24 cellular contexts compared by ENCODE assay signal in genomic region chr18:34789768-34790344, GRCh38.
DNase-seq lines count a peak whose midpoint lies in the region; ATAC-seq and TF ChIP-seq lines count a peak whose summit lies in the region.
"Had no signal": no experiment of that assay in that cellular context is flagged by ENCODE, and none has a peak within 500 bp of the region (broad histone marks: within the 10 kb centered on the region; RNA-seq: fewer than 3 reads in every experiment).

No MANE protein-coding gene starts in this region.

- H3K4me1 ChIP-seq in OCI-LY3 (ENCODE audit: low read length), result peaks cover 25% of the 10 kb centered on the region
- H3K4me1 ChIP-seq: prostate gland had no signal

- peak; percentile 6 for DNase-seq in NCI-H82 (lab: John Stamatoyannopoulos, UW)
- DNase-seq in NCI-H82 treated with DMSO at 0.1 percent for 48 hours (lab: John Stamatoyannopoulos, UW; ENCODE audit: unreplicated experiment), result no peak
- peak; percentile 26 for DNase-seq in GM06990 (ENCODE audit: extremely low read depth, insufficient read length)
- DNase-seq in fibroblast of mammary gland (ENCODE audit: low read depth), result peak; percentile 37
- no peak for DNase-seq in inferior parietal cortex (ENCODE audit: extremely low spot score)
- no peak for DNase-seq in stimulated activated naive CD4-positive, alpha-beta T cell treated with Interleukin-2 at 50 U/mL for 16 hours (lab: John Stamatoyannopoulos, UW)
- DNase-seq: CD4-positive, alpha-beta T cell; cerebellar nuclear complex; EL; H7; islet precursor cell; NCI-H1436 treated with DMSO at 0.1 percent for 48 hours; NCI-H446; Right ventricle myocardium superior; stimulated activated CD4-positive, alpha-beta T cell treated with anti-CD3 and anti-CD28 coated beads, Interleukin-4, amount 100 ng/mL, for 4 hours; stimulated activated naive B cell treated with anti-CD40 and anti-IgM and Interleukin-4, amounts not matched to agents 10 μg/mL and 1 μg/mL and 100 μg/mL, for 72 hours; T-helper 2 cell had no signal

- H3K27me3 ChIP-seq in GM06990 (replicated peaks; ENCODE audit: control insufficient read depth, insufficient read depth, low read length), result no peaks in the 10 kb centered on the region
- peaks cover 15% of the 10 kb centered on the region; the same call in 1 of the 2 replicates for H3K27me3 ChIP-seq in OCI-LY3 (ENCODE audit: low read depth, low read length)

- no peaks in the 10 kb centered on the region for H3K79me2 ChIP-seq in OCI-LY3 (ENCODE audit: low read length)

- peak overlapping the region; percentile 54 for H3K4me2 ChIP-seq in OCI-LY3 (ENCODE audit: low read length)
- H3K4me2 ChIP-seq: KMS-11 had no signal

- H4K20me1 ChIP-seq in OCI-LY3 (ENCODE audit: insufficient read depth, low read length), result no peaks in the 10 kb centered on the region

- H3K9me3 ChIP-seq in OCI-LY3 (ENCODE audit: insufficient read depth, low read length), result no peaks in the 10 kb centered on the region
- H3K9me3 ChIP-seq: prostate gland, thoracic aorta had no signal

- no peaks in the 10 kb centered on the region for H3K36me3 ChIP-seq in GM06990 (ENCODE audit: control insufficient read depth, insufficient read depth, low read length)
- no peaks in the 10 kb centered on the region for H3K36me3 ChIP-seq in OCI-LY3 (replicated peaks; ENCODE audit: low read depth, low read length)
- H3K36me3 ChIP-seq: prostate gland, thoracic aorta had no signal

- no peak for ATAC-seq in GM18870 (IDR thresholded peaks at IDR 0.05; ENCODE audit: unreplicated experiment)
- ATAC-seq: sciatic nerve had no signal

- no peak overlapping the region for H3K9ac ChIP-seq in OCI-LY3 (ENCODE audit: low read length)
- H3K9ac ChIP-seq: KMS-11 had no signal

- TF ChIP-seq CTCF in GM06990 (IDR thresholded peaks at IDR 0.05; ENCODE audit: insufficient read depth, low read length, poor library complexity, severe bottlenecking) (no peak), OCI-LY3 (IDR thresholded peaks at IDR 0.05; ENCODE audit: low read depth, low read length) (no peak), fibroblast of mammary gland (conservative IDR thresholded peaks at IDR 0.05; ENCODE audit: control insufficient read depth, insufficient read depth, low read depth, low read length) (no peak)

- H2AFZ ChIP-seq in OCI-LY3 (ENCODE audit: low read depth, low read length), result no peak overlapping the region

- H3K27ac ChIP-seq in OCI-LY3 (ENCODE audit: low read length), result peak overlapping the region; percentile 12; the same call in 1 of the 2 replicates
- H3K27ac ChIP-seq: 22Rv1, KMS-11, prostate gland, thoracic aorta had no signal

- no peak overlapping the region for H3K4me3 ChIP-seq in GM06990 (replicated peaks; ENCODE audit: low read depth, low read length)
- peak overlapping the region; percentile 18; the same call in 1 of the 2 replicates for H3K4me3 ChIP-seq in OCI-LY3 (ENCODE audit: low read length)
- H3K4me3 ChIP-seq in fibroblast of mammary gland (ENCODE audit: control insufficient read depth, low read depth, low read length), result no peak overlapping the region
- H3K4me3 ChIP-seq: prostate gland, thoracic aorta had no signal

Comparison
In these comparisons a context has a peak if more than half of its experiments do, and no peak if none do; other contexts are left out.
1. DNase-seq: peak in NCI-H82 (single experiment), GM06990 (single experiment) and fibroblast of mammary gland (single experiment); none in NCI-H82 treated with DMSO at 0.1 percent for 48 hours (single experiment), inferior parietal cortex (single experiment) and stimulated activated naive CD4-positive, alpha-beta T cell treated with Interleukin-2 at 50 U/mL for 16 hours (single experiment).